In genomic region chr7:157335991-157336382, GRCh38 we compare ENCODE assay signal across 7 cellular contexts. TPM values are rescaled to one million over a fixed set of nuclear protein-coding genes. Genes with fewer than 3 reads are reported as not detected.
DNase-seq lines count a peak whose midpoint lies in the region; ATAC-seq and TF ChIP-seq lines count a peak whose summit lies in the region.

No MANE protein-coding gene starts in this region.

- DNase-seq in adipocyte (ENCODE audit: low read depth) = no peak
- peak; percentile 69 for DNase-seq in islet precursor cell
- no peak for DNase-seq in stomach
- DNase-seq in stimulated activated naive CD4-positive, alpha-beta T cell (lab: John Stamatoyannopoulos, UW) = no peak
- DNase-seq in DMS153 treated with DMSO at 0.1 percent for 48 hours (lab: John Stamatoyannopoulos, UW; ENCODE audit: unreplicated experiment) = no peak

- peak overlapping the region; percentile 94 for H3K27ac ChIP-seq in HUES48 (ENCODE audit: low read depth, low read length)
- peak overlapping the region; percentile 99 to 100 (median 99) for H3K27ac ChIP-seq in stomach

- H3K9me3 ChIP-seq in HUES48 (ENCODE audit: control insufficient read depth, insufficient read depth, low read length) (no peaks in the 10 kb centered on the region), adipocyte (ENCODE audit: control insufficient read depth, low read length) (no peaks in the 10 kb centered on the region), stomach (no peaks in the 10 kb centered on the region)

- H3K4me3 ChIP-seq in HUES48 (ENCODE audit: low read depth, low read length) = peak overlapping the region; percentile 74
- peak overlapping the region; percentile 84 for H3K4me3 ChIP-seq in adipocyte (ENCODE audit: low read length)
- H3K4me3 ChIP-seq in stomach = peak overlapping the region; percentile 75 to 96 (median 82)

- no peak for TF ChIP-seq EP300 in stomach (IDR thresholded peaks at IDR 0.05)

- H3K36me3 ChIP-seq in HUES48 (ENCODE audit: control insufficient read depth, insufficient read depth, low read length) (peaks cover 12% of the 10 kb centered on the region), adipocyte (ENCODE audit: control insufficient read depth, insufficient read depth, low read length, severe bottlenecking) (no peaks in the 10 kb centered on the region), stomach (no peaks in the 10 kb centered on the region)

- no peaks in the 10 kb centered on the region for H3K27me3 ChIP-seq in HUES48 (ENCODE audit: control insufficient read depth, insufficient read depth, low read length)
- H3K27me3 ChIP-seq in adipocyte (replicated peaks; ENCODE audit: control insufficient read depth, insufficient read depth, low read length) = no peaks in the 10 kb centered on the region
- H3K27me3 ChIP-seq in stomach = peaks cover 0 to 5% (median 0%) of the 10 kb centered on the region in 3 donors

- intact Hi-C loops in stomach (cut with DNase I; ENCODE audit: low total_unique reads) = no loop called here

- H3K4me1 ChIP-seq in HUES48 (ENCODE audit: control insufficient read depth, insufficient read depth, low read length) = peaks cover 26% of the 10 kb centered on the region
- peaks cover 34% of the 10 kb centered on the region for H3K4me1 ChIP-seq in adipocyte (ENCODE audit: control insufficient read depth, insufficient read depth, low read length)
- peaks cover 24 to 46% (median 44%) of the 10 kb centered on the region in 4 donors for H3K4me1 ChIP-seq in stomach

- no peak for TF ChIP-seq POLR2A in stomach (IDR thresholded peaks at IDR 0.05)

- WGBS in stomach, 5 donors = 37 to 51% (median 46%) methylated on average over 9 to 11 of the region's 11 CpGs

- TF ChIP-seq CTCF in stomach (IDR thresholded peaks at IDR 0.05) = no peak

- ATAC-seq in HG03521 (IDR thresholded peaks at IDR 0.05; ENCODE audit: unreplicated experiment) = no peak

- H3K9ac ChIP-seq in HUES48 (ENCODE audit: low read depth, low read length) (peak overlapping the region; percentile 11; the same call in 1 of the 2 replicates), adipocyte (ENCODE audit: low read length) (peak overlapping the region; percentile 90)

RNA-seq across cellular contexts. Expression of gene DNAJB6, which starts 0.8 kb away (rescaled TPM):
- 100 to 1,000 TPM in 2 of 5 donors, 10 to 100 TPM in 3; 48.7 to 233 (median 99.1) TPM for total RNA-seq in stomach
- polyA plus RNA-seq in stomach = 10 to 100 TPM; 58.3 to 67.7 (median 63.1) TPM
